8 cellular contexts compared by ENCODE assay signal in genomic region chrX:46446727-46447378, GRCh38.
A peak's percentile ranks its signal among the peaks of the same experiment; 100 is the strongest.
DNase-seq lines count a peak whose midpoint lies in the region; ATAC-seq and TF ChIP-seq lines count a peak whose summit lies in the region.

No MANE protein-coding gene starts in this region.

- H3K4me1 ChIP-seq in endodermal cell (ENCODE audit: control insufficient read depth, insufficient read depth, low read length) (no peaks in the 10 kb centered on the region), mesodermal cell (ENCODE audit: control insufficient read depth, insufficient read depth, low read length, poor library complexity, severe bottlenecking) (no peaks in the 10 kb centered on the region)

- DNase-seq in COLO668 (lab: John Stamatoyannopoulos, UW; ENCODE audit: unreplicated experiment) (peak; percentile 88), HL-60 (ENCODE audit: low read depth in 1 of 2, low spot score in 1 of 2) (peak; percentile 61 to 84), NOMO-1 (lab: John Stamatoyannopoulos, UW; ENCODE audit: unreplicated experiment in 2 of 2) (peak; percentile 78 to 83), endodermal cell (peak; percentile 92)
- peak; percentile 68 for DNase-seq in activated CD8-positive, alpha-beta memory T cell treated with anti-CD3 and anti-CD28 coated beads, Interleukin-2, amount 50 U/mL, for 1 hour (ENCODE audit: extremely low read depth)
- DNase-seq in stimulated activated CD8-positive, alpha-beta memory T cell treated with anti-CD3 and anti-CD28 coated beads, Interleukin-15, amount 100 ng/mL, for 24 hours (ENCODE audit: low read depth), result peak; percentile 55

- H3K9ac ChIP-seq in endodermal cell (ENCODE audit: extremely low read depth, low read length, poor library complexity, severe bottlenecking), result peak overlapping the region; percentile 71

- WGBS in endodermal cell (ENCODE audit: insufficient coverage in 1 of 2, insufficient read length in 1 of 2), 2 experiments, result 0 to 1% methylated on average over 4 to 47 of the region's 51 CpGs
- 0% methylated on average over 11 to 27 of the region's 51 CpGs for WGBS in mesodermal cell (ENCODE audit: insufficient coverage in 2 of 2), 2 experiments

- H3K27ac Mint-ChIP-seq in endodermal cell, result peak overlapping the region; percentile 97

- peak overlapping the region; percentile 65 for H3K4me3 ChIP-seq in HL-60 (replicated peaks; ENCODE audit: insufficient read depth, low read length)
- H3K4me3 ChIP-seq in endodermal cell (ENCODE audit: low read length), result peak overlapping the region; percentile 87
- H3K4me3 ChIP-seq in mesodermal cell (ENCODE audit: extremely low read depth, insufficient read depth, low read length, poor library complexity, severe bottlenecking), result peak overlapping the region; percentile 56

- H3K27ac ChIP-seq in HL-60 (replicated peaks), result peak overlapping the region; percentile 64
- H3K27ac ChIP-seq in endodermal cell (ENCODE audit: low read depth, low read length), result peak overlapping the region; percentile 94
- H3K27ac ChIP-seq in mesodermal cell (ENCODE audit: low read depth, low read length, severe bottlenecking), result peak overlapping the region; percentile 91

- peak; percentile 94 for ATAC-seq in GM19463 (IDR thresholded peaks at IDR 0.05; ENCODE audit: unreplicated experiment)

- H3K36me3 ChIP-seq in endodermal cell (ENCODE audit: control insufficient read depth, insufficient read depth, low read length) (no peaks in the 10 kb centered on the region), mesodermal cell (ENCODE audit: control insufficient read depth, insufficient read depth, low read length) (peaks cover 22% of the 10 kb centered on the region)

- peaks cover 56% of the 10 kb centered on the region for H3K9me3 Mint-ChIP-seq in endodermal cell

- no peaks in the 10 kb centered on the region for H3K27me3 Mint-ChIP-seq in endodermal cell (ENCODE audit: insufficient read depth)

- peaks cover 5% of the 10 kb centered on the region for H3K4me1 Mint-ChIP-seq in endodermal cell

- H3K36me3 Mint-ChIP-seq in endodermal cell (ENCODE audit: low read depth), result peaks cover 8% of the 10 kb centered on the region

- H3K9me3 ChIP-seq in endodermal cell (ENCODE audit: control insufficient read depth, low read length), result no peaks in the 10 kb centered on the region
- no peaks in the 10 kb centered on the region for H3K9me3 ChIP-seq in mesodermal cell (ENCODE audit: control insufficient read depth, low read length)

- no peaks in the 10 kb centered on the region for H3K27me3 ChIP-seq in HL-60 (ENCODE audit: insufficient read depth, poor library complexity, severe bottlenecking)
- H3K27me3 ChIP-seq in endodermal cell (ENCODE audit: control insufficient read depth, insufficient read depth, low read length, poor library complexity, severe bottlenecking), result no peaks in the 10 kb centered on the region

- peak overlapping the region; percentile 80 for H3K4me3 Mint-ChIP-seq in endodermal cell

- no peak for TF ChIP-seq CTCF in HL-60 (IDR thresholded peaks at IDR 0.05; ENCODE audit: insufficient read depth, low read length)
- TF ChIP-seq CTCF in endodermal cell (conservative IDR thresholded peaks at IDR 0.05), result no peak

Comparison
In these comparisons a context has a peak if more than half of its experiments do, and no peak if none do; other contexts are left out.
1. Peak in every context shown above with its lines: DNase-seq, ATAC-seq, H3K4me3 ChIP-seq and H3K27ac ChIP-seq.